ENCODE assay signal across 11 cellular contexts in genomic region chr1:33388989-33389771, GRCh38. TPM values are rescaled to one million over a fixed set of nuclear protein-coding genes. Genes with fewer than 3 reads are reported as not detected.
DNase-seq lines count a peak whose midpoint lies in the region; ATAC-seq and TF ChIP-seq lines count a peak whose summit lies in the region.
"Had no signal": no experiment of that assay in that cellular context is flagged by ENCODE, and none has a peak within 500 bp of the region (broad histone marks: within the 10 kb centered on the region; RNA-seq: fewer than 3 reads in every experiment).

No MANE protein-coding gene starts in this region.

- H3K36me3 ChIP-seq in skeletal muscle satellite cell (ENCODE audit: insufficient read depth, low read length): no peaks in the 10 kb centered on the region
- H3K36me3 ChIP-seq: cardiac muscle cell had no signal

- H3K4me3 ChIP-seq in choroid plexus epithelial cell (ENCODE audit: low read depth, low read length) (no peak overlapping the region), skeletal muscle satellite cell (ENCODE audit: low read length) (no peak overlapping the region)
- H3K4me3 ChIP-seq: cardiac muscle cell had no signal

- DNase-seq in GM04504 (ENCODE audit: low read depth) (peak; percentile 78), choroid plexus epithelial cell (ENCODE audit: low read depth) (peak; percentile 85), hepatic stellate cell (ENCODE audit: low spot score) (peak; percentile 64), KBM-7 (no peak)
- no peak for DNase-seq in activated CD4-positive, alpha-beta T cell treated with anti-CD3 and anti-CD28 coated beads for 1 hour
- DNase-seq: CD8-positive, alpha-beta memory T cell; NCI-H510A had no signal

- H3K9me3 ChIP-seq in skeletal muscle satellite cell (replicated peaks; ENCODE audit: low read length): no peaks in the 10 kb centered on the region

- H3K4me1 ChIP-seq in skeletal muscle satellite cell (ENCODE audit: control insufficient read depth, insufficient read depth, low read length): peaks cover 36% of the 10 kb centered on the region

- TF ChIP-seq CTCF in choroid plexus epithelial cell (conservative IDR thresholded peaks at IDR 0.05; ENCODE audit: low read depth, low read length): no peak

- peak overlapping the region; percentile 17 for H3K9ac ChIP-seq in skeletal muscle satellite cell (ENCODE audit: low read depth, low read length)

- ATAC-seq in HG02885 (IDR thresholded peaks at IDR 0.05; ENCODE audit: poor library complexity, unreplicated experiment): no peak
- ATAC-seq in HG03442 (IDR thresholded peaks at IDR 0.05; ENCODE audit: unreplicated experiment): no peak

- H3K27me3 ChIP-seq in skeletal muscle satellite cell (ENCODE audit: control insufficient read depth, insufficient read depth, low read length): no peaks in the 10 kb centered on the region
- H3K27me3 ChIP-seq: cardiac muscle cell had no signal

- in situ Hi-C loops in KBM-7 (cut with MboI; ENCODE audit: low pct_unique_long_range_greater_than_20kb, low sequenced_read_pairs): no loop called here

- peak overlapping the region; percentile 15 for H3K4me2 ChIP-seq in skeletal muscle satellite cell (ENCODE audit: low read length)

RNA-seq across cellular contexts. Expression of gene PHC2, which starts 41.7 kb away (rescaled TPM):
- total RNA-seq in skeletal muscle satellite cell (2012; rRNA removed): 112 and 127 TPM in 2 replicates

Comparison
In these comparisons a context has a peak if more than half of its experiments do, and no peak if none do; other contexts are left out.
1. DNase-seq: peak in GM04504 (single experiment), choroid plexus epithelial cell (single experiment) and hepatic stellate cell (single experiment); none in KBM-7 (single experiment) and activated CD4-positive, alpha-beta T cell treated with anti-CD3 and anti-CD28 coated beads for 1 hour (single experiment).